21 cellular contexts compared by ENCODE assay signal in genomic region chrX:112058255-112058654, GRCh38. TPM values are rescaled to one million over a fixed set of nuclear protein-coding genes. Genes with fewer than 3 reads are reported as not detected.
"Had no signal": no experiment of that assay in that cellular context is flagged by ENCODE, and none has a peak within 500 bp of the region (broad histone marks: within the 10 kb centered on the region; RNA-seq: fewer than 3 reads in every experiment).

No MANE protein-coding gene starts in this region.

- ATAC-seq: lower lobe of right lung; naive thymus-derived CD4-positive, alpha-beta T cell; stimulated activated naive CD8-positive, alpha-beta T cell treated with anti-CD3 and anti-CD28 coated beads, Interleukin-15, amount 100 ng/mL, for 72 hours; WTC11 had no signal

- H3K4me3 ChIP-seq: adrenal gland, lower lobe of right lung, testis had no signal

- H3K9ac ChIP-seq: parathyroid adenoma had no signal

- H3K36me3 Mint-ChIP-seq: naive thymus-derived CD4-positive, alpha-beta T cell; WTC11 had no signal

- H3K27ac ChIP-seq: adrenal gland, brain microvascular endothelial cell, lower lobe of right lung, parathyroid adenoma, testis had no signal

- DNase-seq: activated CD4-positive, alpha-beta T cell treated with anti-CD3 and anti-CD28 coated beads for 48 hours; activated naive CD4-positive, alpha-beta T cell treated with anti-CD3 and anti-CD28 coated beads for 36 hours; adrenal gland; brain microvascular endothelial cell; hippocampal formation; kidney glomerular epithelial cell; lower lobe of right lung; naive thymus-derived CD4-positive, alpha-beta T cell; retina; stimulated activated CD4-positive, alpha-beta T cell treated with anti-CD3 and anti-CD28 coated beads, Interleukin-4, amount 100 ng/mL, for 4 hours; stimulated activated naive CD8-positive, alpha-beta T cell treated with anti-CD3 and anti-CD28 coated beads, Interleukin-15, amount 100 ng/mL, for 72 hours; testis had no signal

- H3K9me3 Mint-ChIP-seq: activated naive CD4-positive, alpha-beta T cell treated with anti-CD3 and anti-CD28 coated beads for 36 hours; activated T-helper 1 cell treated with anti-CD3 and anti-CD28 coated beads, Interleukin-12 subunit alpha, Interleukin-12 subunit beta, Interleukin-2, Interleukin-4 antibody, amounts not matched to agents 30 ng/mL and 10 ng/mL and 1 ng/mL, durations not matched to agents 14 hours and 24 hours and 36 hours; naive thymus-derived CD4-positive, alpha-beta T cell; stimulated activated naive CD8-positive, alpha-beta T cell treated with anti-CD3 and anti-CD28 coated beads, Interleukin-15, amount 100 ng/mL, for 72 hours; WTC11 had no signal

- H3K9me3 ChIP-seq: adrenal gland, lower lobe of right lung, testis had no signal

- H3K36me3 ChIP-seq: adrenal gland, brain microvascular endothelial cell, lower lobe of right lung had no signal

- H3K4me3 Mint-ChIP-seq: activated naive CD4-positive, alpha-beta T cell treated with anti-CD3 and anti-CD28 coated beads for 36 hours; activated T-helper 1 cell treated with anti-CD3 and anti-CD28 coated beads, Interleukin-12 subunit alpha, Interleukin-12 subunit beta, Interleukin-2, Interleukin-4 antibody, amounts not matched to agents 30 ng/mL and 10 ng/mL and 1 ng/mL, durations not matched to agents 14 hours and 24 hours and 36 hours; naive thymus-derived CD4-positive, alpha-beta T cell; stimulated activated naive CD8-positive, alpha-beta T cell treated with anti-CD3 and anti-CD28 coated beads, Interleukin-15, amount 100 ng/mL, for 72 hours; WTC11 had no signal

- H3K27ac Mint-ChIP-seq: activated naive CD4-positive, alpha-beta T cell treated with anti-CD3 and anti-CD28 coated beads for 36 hours; activated T-helper 1 cell treated with anti-CD3 and anti-CD28 coated beads, Interleukin-12 subunit alpha, Interleukin-12 subunit beta, Interleukin-2, Interleukin-4 antibody, amounts not matched to agents 30 ng/mL and 10 ng/mL and 1 ng/mL, durations not matched to agents 14 hours and 24 hours and 36 hours; naive thymus-derived CD4-positive, alpha-beta T cell; stimulated activated naive CD8-positive, alpha-beta T cell treated with anti-CD3 and anti-CD28 coated beads, Interleukin-15, amount 100 ng/mL, for 72 hours; WTC11 had no signal

- FAIRE-seq: endothelial cell of umbilical vein had no signal

- H3K4me1 Mint-ChIP-seq: naive thymus-derived CD4-positive, alpha-beta T cell; stimulated activated naive CD8-positive, alpha-beta T cell treated with anti-CD3 and anti-CD28 coated beads, Interleukin-15, amount 100 ng/mL, for 72 hours; WTC11 had no signal

- H2AFZ ChIP-seq: parathyroid adenoma had no signal

- H3K79me2 ChIP-seq: parathyroid adenoma had no signal

- H3K4me1 ChIP-seq: adrenal gland, lower lobe of right lung, parathyroid adenoma, testis had no signal

- H3K27me3 ChIP-seq: brain microvascular endothelial cell, testis had no signal

RNA-seq across cellular contexts. Expression of gene TRPC5, which starts 24.3 kb away (rescaled TPM):
- total RNA-seq: activated naive CD4-positive, alpha-beta T cell treated with anti-CD3 and anti-CD28 coated beads for 36 hours; activated T-helper 1 cell treated with anti-CD3 and anti-CD28 coated beads, Interleukin-12 subunit alpha, Interleukin-12 subunit beta, Interleukin-2, Interleukin-4 antibody, amounts not matched to agents 30 ng/mL and 10 ng/mL and 1 ng/mL, durations not matched to agents 14 hours and 24 hours and 36 hours; endothelial cell of umbilical vein; lower lobe of right lung; mononuclear cell; naive thymus-derived CD4-positive, alpha-beta T cell; skeletal muscle tissue; T-helper 1 cell treated with Interleukin-12 subunit alpha and Interleukin-12 subunit beta and Interleukin-4 antibody, amounts not matched to agents 30 ng/mL and 1 ng/mL, for 36 hours; ureter had no signal
- polyA plus RNA-seq: endothelial cell of umbilical vein, fibroblast of lung had no signal

RNA-seq across cellular contexts. Expression of gene RTL4, which starts 24.6 kb away (rescaled TPM):
- total RNA-seq: activated naive CD4-positive, alpha-beta T cell treated with anti-CD3 and anti-CD28 coated beads for 36 hours; activated T-helper 1 cell treated with anti-CD3 and anti-CD28 coated beads, Interleukin-12 subunit alpha, Interleukin-12 subunit beta, Interleukin-2, Interleukin-4 antibody, amounts not matched to agents 30 ng/mL and 10 ng/mL and 1 ng/mL, durations not matched to agents 14 hours and 24 hours and 36 hours; adrenal gland; endothelial cell of umbilical vein; fibroblast of lung; lower lobe of right lung; mononuclear cell; naive thymus-derived CD4-positive, alpha-beta T cell; skeletal muscle tissue; T-helper 1 cell treated with Interleukin-12 subunit alpha and Interleukin-12 subunit beta and Interleukin-4 antibody, amounts not matched to agents 30 ng/mL and 1 ng/mL, for 36 hours; ureter had no signal
- polyA plus RNA-seq: adrenal gland; endothelial cell of umbilical vein; fibroblast of lung; naive thymus-derived CD4-positive, alpha-beta T cell had no signal
